In the genomic region with DNA sequence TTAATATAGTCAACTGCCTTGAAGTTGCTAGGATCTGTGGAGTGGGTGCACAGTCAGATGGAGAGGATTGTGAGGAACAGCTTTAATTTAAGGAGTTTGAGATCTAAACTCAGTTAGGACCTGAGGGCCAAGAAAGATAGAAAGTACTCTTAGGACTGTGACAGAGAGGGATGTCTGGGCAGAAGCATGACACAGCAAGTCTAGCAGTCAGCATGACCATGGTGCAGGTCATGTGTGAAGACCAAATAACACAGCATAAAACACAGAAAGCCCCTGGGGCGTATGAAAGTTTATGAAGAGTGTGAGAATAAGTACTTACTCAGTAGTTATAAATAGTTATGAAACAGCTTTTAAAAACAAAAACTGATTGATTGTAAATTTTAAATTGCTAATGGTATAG, we compare ENCODE assay signal across 12 cellular contexts.
A peak's percentile ranks its signal among the peaks of the same experiment; 100 is the strongest.
DNase-seq lines count a peak whose midpoint lies in the region; ATAC-seq and TF ChIP-seq lines count a peak whose summit lies in the region.
"Had no signal": no experiment of that assay in that cellular context is flagged by ENCODE, and none has a peak within 500 bp of the region (broad histone marks: within the 10 kb centered on the region; RNA-seq: fewer than 3 reads in every experiment).

No MANE protein-coding gene starts in this region.

- H3K36me3 Mint-ChIP-seq in Caco-2 (ENCODE audit: insufficient read depth, unreplicated experiment) = peaks cover 5% of the 10 kb centered on the region
- peaks cover 0 to 44% (median 37%) of the 10 kb centered on the region in 5 donors for H3K36me3 Mint-ChIP-seq in naive thymus-derived CD4-positive, alpha-beta T cell

- H3K27ac Mint-ChIP-seq in Caco-2 (ENCODE audit: unreplicated experiment) = no peak overlapping the region
- no peak overlapping the region for H3K27ac Mint-ChIP-seq in naive thymus-derived CD4-positive, alpha-beta T cell
- H3K27ac Mint-ChIP-seq: memory B cell had no signal

- no peak overlapping the region for H3K4me3 Mint-ChIP-seq in Caco-2 (ENCODE audit: unreplicated experiment)
- no peak overlapping the region for H3K4me3 Mint-ChIP-seq in naive thymus-derived CD4-positive, alpha-beta T cell
- H3K4me3 Mint-ChIP-seq: central memory CD8-positive, alpha-beta T cell; memory B cell had no signal

- H3K27ac ChIP-seq in Peyer's patch = no peak overlapping the region
- no peak overlapping the region for H3K27ac ChIP-seq in naive thymus-derived CD4-positive, alpha-beta T cell (ENCODE audit: low read depth, low read length)

- POLR2A ChIA-PET in Caco-2 (lab: Charles Lee) = no interaction called here
- POLR2A ChIA-PET in naive thymus-derived CD4-positive, alpha-beta T cell (lab: Charles Lee) = no interaction called here

- H3K27me3 ChIP-seq in Caco-2 (replicated peaks; ENCODE audit: control insufficient read depth, insufficient read depth, low read length) (no peaks in the 10 kb centered on the region), Peyer's patch (no peaks in the 10 kb centered on the region)
- no peaks in the 10 kb centered on the region for H3K27me3 ChIP-seq in naive thymus-derived CD4-positive, alpha-beta T cell (ENCODE audit: control insufficient read depth in 2 of 2, insufficient read depth in 2 of 2, low read length in 2 of 2)

- TF ChIP-seq CTCF in Caco-2 (IDR thresholded peaks at IDR 0.05; ENCODE audit: insufficient read depth in 1 of 2, low read depth in 1 of 2, low read length in 1 of 2, severe bottlenecking in 1 of 2, unreplicated experiment in 1 of 2) (no peak), Peyer's patch (IDR thresholded peaks at IDR 0.05) (no peak)

- no peak overlapping the region for H3K4me3 ChIP-seq in Caco-2 (ENCODE audit: low read depth, low read length)
- H3K4me3 ChIP-seq in Peyer's patch = no peak overlapping the region
- no peak overlapping the region for H3K4me3 ChIP-seq in naive thymus-derived CD4-positive, alpha-beta T cell (ENCODE audit: low read length)

- no peaks in the 10 kb centered on the region for H3K27me3 Mint-ChIP-seq in Caco-2 (ENCODE audit: insufficient read depth, unreplicated experiment)
- H3K27me3 Mint-ChIP-seq in naive thymus-derived CD4-positive, alpha-beta T cell = no peaks in the 10 kb centered on the region
- H3K27me3 Mint-ChIP-seq: central memory CD8-positive, alpha-beta T cell; memory B cell had no signal

- intact Hi-C loops in Caco-2 (cut with micrococcal nuclease; ENCODE audit: unreplicated experiment) = no loop called here
- intact Hi-C loops in naive thymus-derived CD4-positive, alpha-beta T cell (cut with micrococcal nuclease) = no loop called here

- H3K36me3 ChIP-seq in Caco-2 (ENCODE audit: control insufficient read depth, insufficient read depth, low read length) (no peaks in the 10 kb centered on the region), Peyer's patch (peaks cover 0 to 35% (median 0%) of the 10 kb centered on the region in 3 donors)
- peaks cover 0 to 10% (median 4%) of the 10 kb centered on the region in 3 experiments for H3K36me3 ChIP-seq in naive thymus-derived CD4-positive, alpha-beta T cell (ENCODE audit: control insufficient read depth in 2 of 3, insufficient read depth in 3 of 3, low read length in 3 of 3)

- no peak for TF ChIP-seq POLR2A in Peyer's patch (IDR thresholded peaks at IDR 0.05)

- H3K9me3 Mint-ChIP-seq in Caco-2 (ENCODE audit: unreplicated experiment) = no peaks in the 10 kb centered on the region
- H3K9me3 Mint-ChIP-seq in naive thymus-derived CD4-positive, alpha-beta T cell = no peaks in the 10 kb centered on the region
- H3K9me3 Mint-ChIP-seq: central memory CD8-positive, alpha-beta T cell; memory B cell had no signal

- no TSS peak for BruUV-seq in Caco-2 (replicated peaks; lab: Mats Ljungman, UMichigan)

- DNase-seq in COLO829 (ENCODE audit: low spot score) (peak; percentile 26), Caco-2 (no peak), Peyer's patch (no peak)
- no peak for DNase-seq in stimulated activated naive CD4-positive, alpha-beta T cell (lab: John Stamatoyannopoulos, UW)
- DNase-seq in naive thymus-derived CD4-positive, alpha-beta T cell = no peak
- DNase-seq: ACHN, NCI-H446 treated with DMSO at 0.1 percent for 48 hours had no signal

- no peaks in the 10 kb centered on the region for H3K9me3 ChIP-seq in Caco-2
- no peaks in the 10 kb centered on the region for H3K9me3 ChIP-seq in Peyer's patch
- no peaks in the 10 kb centered on the region for H3K9me3 ChIP-seq in naive thymus-derived CD4-positive, alpha-beta T cell (ENCODE audit: control insufficient read depth in 2 of 3, low read length in 3 of 3)

- H3K4me1 Mint-ChIP-seq in Caco-2 (ENCODE audit: low read depth, unreplicated experiment) = no peaks in the 10 kb centered on the region
- H3K4me1 Mint-ChIP-seq in naive thymus-derived CD4-positive, alpha-beta T cell = peaks cover 0 to 1% (median 0%) of the 10 kb centered on the region in 7 donors
- H3K4me1 Mint-ChIP-seq: central memory CD8-positive, alpha-beta T cell; memory B cell had no signal

- CTCF ChIA-PET in Caco-2 (lab: Charles Lee) = no interaction called here
- CTCF ChIA-PET in naive thymus-derived CD4-positive, alpha-beta T cell (lab: Charles Lee) = no interaction called here

- peak; percentile 82 for ATAC-seq in GM19035 (IDR thresholded peaks at IDR 0.05; ENCODE audit: unreplicated experiment)
- ATAC-seq in HG02678 (IDR thresholded peaks at IDR 0.05; ENCODE audit: unreplicated experiment) = peak; percentile 90
- ATAC-seq in HG03575 (IDR thresholded peaks at IDR 0.05; ENCODE audit: extremely low read depth, insufficient number of reproducible peaks, low FRiP score, unreplicated experiment) = peak; percentile 79
- no peak for ATAC-seq in naive thymus-derived CD4-positive, alpha-beta T cell

- H3K4me1 ChIP-seq in Caco-2 (no peaks in the 10 kb centered on the region), Peyer's patch (no peaks in the 10 kb centered on the region)
- H3K4me1 ChIP-seq in naive thymus-derived CD4-positive, alpha-beta T cell (ENCODE audit: control insufficient read depth in 2 of 2, insufficient read depth in 2 of 2, low read length in 2 of 2) = no peaks in the 10 kb centered on the region
